Comparison of ENCODE assay signal across 20 cellular contexts in genomic region chr2:98903767-98904485, GRCh38. TPM values are rescaled to one million over a fixed set of nuclear protein-coding genes. Genes with fewer than 3 reads are reported as not detected.
DNase-seq lines count a peak whose midpoint lies in the region; ATAC-seq and TF ChIP-seq lines count a peak whose summit lies in the region.
"Had no signal": no experiment of that assay in that cellular context is flagged by ENCODE, and none has a peak within 500 bp of the region (broad histone marks: within the 10 kb centered on the region; RNA-seq: fewer than 3 reads in every experiment).

No MANE protein-coding gene starts in this region.

- no peak for TF ChIP-seq CTCF in testis (IDR thresholded peaks at IDR 0.05)

- H3K4me2 ChIP-seq in Karpas-422 (ENCODE audit: low read depth, low read length, poor library complexity, severe bottlenecking), result no peak overlapping the region
- H3K4me2 ChIP-seq: neural progenitor cell had no signal

- peak; percentile 13 for DNase-seq in activated CD4-positive, CD25-positive, alpha-beta regulatory T cell treated with anti-CD3 and anti-CD28 coated beads, Interleukin-2, amount 50 U/mL, for 72 hours
- DNase-seq in NCI-H69 (lab: John Stamatoyannopoulos, UW) (peak; percentile 49), islet precursor cell (peak; percentile 29), testis (peak; percentile 12), Karpas-422 (no peak)
- DNase-seq: activated naive CD8-positive, alpha-beta T cell treated with anti-CD3 and anti-CD28 coated beads for 36 hours; activated T-cell treated with anti-CD3 and anti-CD28 coated beads, Interleukin-2, amount 50 U/mL, for 4 hours; C1 segment of cervical spinal cord; colonic mucosa; hippocampal formation; KBM-7; retina; stimulated activated naive CD4-positive, alpha-beta T cell treated with Interleukin-2 at 50 U/mL for 16 hours; SW 1271 had no signal

- H3K9ac ChIP-seq in Karpas-422 (ENCODE audit: low read length), result no peak overlapping the region
- H3K9ac ChIP-seq: neural progenitor cell had no signal

- H3K4me1 ChIP-seq in testis (no peaks in the 10 kb centered on the region), Karpas-422 (ENCODE audit: low read length) (peaks cover 32% of the 10 kb centered on the region)
- H3K4me1 ChIP-seq: colonic mucosa had no signal

- intact Hi-C loops in testis (cut with DNase I; ENCODE audit: low total_unique reads), result no loop called here

- H3K27me3 ChIP-seq in testis (no peaks in the 10 kb centered on the region), Karpas-422 (ENCODE audit: low read length) (no peaks in the 10 kb centered on the region)
- H3K27me3 ChIP-seq: colonic mucosa, neural progenitor cell, tibial nerve had no signal

- H3K79me2 ChIP-seq in Karpas-422 (ENCODE audit: low read length), result no peaks in the 10 kb centered on the region

- no peak for TF ChIP-seq POLR2A in testis (IDR thresholded peaks at IDR 0.05)

- no peak overlapping the region; the same call in 1 of the 2 replicates for H2AFZ ChIP-seq in Karpas-422 (ENCODE audit: low read length)
- H2AFZ ChIP-seq: neural progenitor cell had no signal

- no peak overlapping the region for H3K27ac ChIP-seq in testis
- H3K27ac ChIP-seq in Karpas-422 (ENCODE audit: low read length), result no peak overlapping the region
- H3K27ac ChIP-seq: colonic mucosa, neural progenitor cell, tibial nerve had no signal

- 80 to 83% methylated on average over 13 of the region's 13 CpGs for WGBS in testis, 2 donors

- no peaks in the 10 kb centered on the region for H3K9me3 ChIP-seq in testis
- H3K9me3 ChIP-seq in Karpas-422 (ENCODE audit: low read length), result no peaks in the 10 kb centered on the region
- H3K9me3 ChIP-seq: colonic mucosa, tibial nerve had no signal

- H3K36me3 ChIP-seq in testis (ENCODE audit: low read depth, missing control alignments) (no peaks in the 10 kb centered on the region), Karpas-422 (ENCODE audit: insufficient read depth, low read length) (no peaks in the 10 kb centered on the region)
- H3K36me3 ChIP-seq: colonic mucosa, neural progenitor cell, tibial nerve had no signal

- no peaks in the 10 kb centered on the region for H4K20me1 ChIP-seq in Karpas-422 (ENCODE audit: insufficient read depth, low read depth, low read length)

- no peak for ATAC-seq in activated CD4-positive, CD25-positive, alpha-beta regulatory T cell treated with anti-CD3 and anti-CD28 coated beads, Interleukin-2, amount 50 U/mL, for 24 hours
- ATAC-seq in GM21381 (IDR thresholded peaks at IDR 0.05; ENCODE audit: unreplicated experiment), result no peak
- ATAC-seq in HG03108 (IDR thresholded peaks at IDR 0.05; ENCODE audit: unreplicated experiment), result no peak
- ATAC-seq: activated T-cell treated with anti-CD3 and anti-CD28 coated beads, Interleukin-2, amount 50 U/mL, for 4 hours had no signal

- no peaks in the 10 kb centered on the region for H3K9me2 ChIP-seq in Karpas-422 (replicated peaks; ENCODE audit: insufficient read depth, low read length)

- no peak overlapping the region for H3K4me3 ChIP-seq in testis
- H3K4me3 ChIP-seq in Karpas-422 (ENCODE audit: low read length), result no peak overlapping the region
- H3K4me3 ChIP-seq: colonic mucosa, neural progenitor cell, tibial nerve had no signal

RNA-seq across cellular contexts. Expression of gene CRACDL, which starts 32.1 kb away (rescaled TPM):
- total RNA-seq in testis, result 10 to 100 TPM; 29.1 to 30.4 TPM
- 8.4 TPM for polyA plus RNA-seq in testis (ENCODE audit: insufficient read depth, low read depth, low replicate concordance)
- total RNA-seq in Karpas-422 (2014; rRNA removed; shearing (Covaris generic); ENCODE audit: low replicate concordance), result 1.0 and 2.5 TPM in 2 replicates
- total RNA-seq: fibroblast of villous mesenchyme had no signal
